1 cellular context compared by ENCODE assay signal in genomic region chr9:107340920-107341632, GRCh38.
TF ChIP-seq lines count a peak whose summit lies in the region.

No MANE protein-coding gene starts in this region.

TF ChIP-seq in SK-N-SH, 30 proteins besides CTCF, POLR2A, EP300 and RAD21 (continued from another document):
- TF ChIP-seq REST (IDR thresholded peaks at IDR 0.05; ENCODE audit: low read depth, low read length), result no peak
- TF ChIP-seq CHD2 (IDR thresholded peaks at IDR 0.05; ENCODE audit: low read length, partially characterized antibody), result no peak
- TF ChIP-seq FOXJ3 (CRISPR knock-in tag; IDR thresholded peaks at IDR 0.05), result no peak
